In genomic region chr6:2866183-2866846, GRCh38 we compare ENCODE assay signal across 11 cellular contexts. TPM values are rescaled to one million over a fixed set of nuclear protein-coding genes. Genes with fewer than 3 reads are reported as not detected.
DNase-seq lines count a peak whose midpoint lies in the region; ATAC-seq and TF ChIP-seq lines count a peak whose summit lies in the region.
"Had no signal": no experiment of that assay in that cellular context is flagged by ENCODE, and none has a peak within 500 bp of the region (broad histone marks: within the 10 kb centered on the region; RNA-seq: fewer than 3 reads in every experiment).

No MANE protein-coding gene starts in this region.

- in situ Hi-C loops in transverse colon (cut with MboI; ENCODE audit: low pct_ligation_motif_present in 1 of 4, low pct_unique_long_range_greater_than_20kb in 1 of 4, low sequenced_read_pairs in 3 of 4): no loop called here

- no peaks in the 10 kb centered on the region for H3K9me3 Mint-ChIP-seq in natural killer cell treated with Interleukin-12 subunit alpha and Interleukin-12 subunit beta and Interleukin-15 and Interleukin-18, amount 100 ng/mL, for 72 hours

- ATAC-seq in GM21515 (IDR thresholded peaks at IDR 0.05; ENCODE audit: unreplicated experiment) (peak; percentile 43), HG03460 (IDR thresholded peaks at IDR 0.05; ENCODE audit: unreplicated experiment) (peak; percentile 42), HG03280 (IDR thresholded peaks at IDR 0.05; ENCODE audit: unreplicated experiment) (no peak)
- no peak for ATAC-seq in natural killer cell treated with Interleukin-12 subunit alpha and Interleukin-12 subunit beta and Interleukin-15 and Interleukin-18, amount 100 ng/mL, for 72 hours

- H3K9me3 ChIP-seq in transverse colon: no peaks in the 10 kb centered on the region
- H3K9me3 ChIP-seq: heart left ventricle had no signal

- no peaks in the 10 kb centered on the region for H3K36me3 ChIP-seq in transverse colon
- H3K36me3 ChIP-seq: heart left ventricle had no signal

- H3K4me3 ChIP-seq in GM12865 (ENCODE audit: low read depth, low read length) (peak overlapping the region; percentile 15; the same call in 1 of the 2 replicates), transverse colon (no peak overlapping the region)
- H3K4me3 ChIP-seq: SK-N-MC had no signal

- no peaks in the 10 kb centered on the region for H3K27me3 ChIP-seq in transverse colon
- H3K27me3 ChIP-seq: heart left ventricle had no signal

- peak overlapping the region in 1 of 2 donors; percentile 79 for H3K27ac Mint-ChIP-seq in natural killer cell treated with Interleukin-12 subunit alpha and Interleukin-12 subunit beta and Interleukin-15 and Interleukin-18, amount 100 ng/mL, for 72 hours

- TF ChIP-seq POLR2A in transverse colon (IDR thresholded peaks at IDR 0.05): no peak

- DNase-seq in GM12865 (ENCODE audit: low read depth): peak; percentile 73
- peak; percentile 58 for DNase-seq in kidney glomerular epithelial cell (lab: John Stamatoyannopoulos, UW)
- DNase-seq in natural killer cell treated with Interleukin-12 subunit alpha and Interleukin-12 subunit beta and Interleukin-15 and Interleukin-18, amount 100 ng/mL, for 72 hours (ENCODE audit: low spot score): no peak
- no peak for DNase-seq in transverse colon
- no peak for DNase-seq in COLO829 (ENCODE audit: low spot score)
- DNase-seq: DMS79, heart left ventricle had no signal

- TF ChIP-seq CTCF in GM12865 (IDR thresholded peaks at IDR 0.05; ENCODE audit: insufficient read depth, low read depth, low read length, missing control alignments) (no peak), transverse colon (IDR thresholded peaks at IDR 0.05) (no peak)

- TF ChIP-seq EP300 in transverse colon (IDR thresholded peaks at IDR 0.05; ENCODE audit: low read depth): no peak

- no peaks in the 10 kb centered on the region for H3K27me3 Mint-ChIP-seq in natural killer cell treated with Interleukin-12 subunit alpha and Interleukin-12 subunit beta and Interleukin-15 and Interleukin-18, amount 100 ng/mL, for 72 hours

- H3K4me1 ChIP-seq in transverse colon: peaks cover 0 to 15% (median 0%) of the 10 kb centered on the region in 4 donors

- H3K27ac ChIP-seq in transverse colon: no peak overlapping the region
- H3K27ac ChIP-seq: SK-N-MC had no signal

- H3K36me3 Mint-ChIP-seq in natural killer cell treated with Interleukin-12 subunit alpha and Interleukin-12 subunit beta and Interleukin-15 and Interleukin-18, amount 100 ng/mL, for 72 hours: peaks cover 2% of the 10 kb centered on the region

- H3K4me1 Mint-ChIP-seq in natural killer cell treated with Interleukin-12 subunit alpha and Interleukin-12 subunit beta and Interleukin-15 and Interleukin-18, amount 100 ng/mL, for 72 hours (ENCODE audit: low read depth in 2 of 2): peaks cover 30 to 48% of the 10 kb centered on the region in 2 donors

- 44 to 46% methylated on average over 7 to 8 of the region's 8 CpGs for WGBS in transverse colon (ENCODE audit: low coverage in 1 of 2), 2 donors

- H3K4me3 Mint-ChIP-seq in natural killer cell treated with Interleukin-12 subunit alpha and Interleukin-12 subunit beta and Interleukin-15 and Interleukin-18, amount 100 ng/mL, for 72 hours: no peak overlapping the region

- intact Hi-C loops in transverse colon (cut with DNase I; ENCODE audit: low total_unique reads): no loop called here

RNA-seq across cellular contexts. Expression of gene SERPINB1, which starts 24.7 kb away (rescaled TPM):
- 100 to 1,000 TPM; 103 to 275 TPM for total RNA-seq in natural killer cell treated with Interleukin-12 subunit alpha and Interleukin-12 subunit beta and Interleukin-15 and Interleukin-18, amount 100 ng/mL, for 72 hours
- 100 to 1,000 TPM in 2 of 4 donors, 10 to 100 TPM in 2; 22.3 to 140 (median 88.4) TPM for total RNA-seq in transverse colon

RNA-seq across cellular contexts. Expression of gene SERPINB9, which starts 36.8 kb away (rescaled TPM):
- 100 to 1,000 TPM in 1 of 2 donors, 10 to 100 TPM in 1; 59.0 to 159 TPM for total RNA-seq in natural killer cell treated with Interleukin-12 subunit alpha and Interleukin-12 subunit beta and Interleukin-15 and Interleukin-18, amount 100 ng/mL, for 72 hours
- total RNA-seq in transverse colon: 1 to 10 TPM; 1.4 to 8.7 (median 6.1) TPM

Comparison
In these comparisons a context has a peak if more than half of its experiments do, and no peak if none do; other contexts are left out.
1. DNase-seq: peak in GM12865 (single experiment) and kidney glomerular epithelial cell (single experiment); none in natural killer cell treated with Interleukin-12 subunit alpha and Interleukin-12 subunit beta and Interleukin-15 and Interleukin-18, amount 100 ng/mL, for 72 hours (single experiment), transverse colon (single experiment) and COLO829 (single experiment).
2. ATAC-seq: peak in GM21515 (single experiment) and HG03460 (single experiment); none in HG03280 (single experiment) and natural killer cell treated with Interleukin-12 subunit alpha and Interleukin-12 subunit beta and Interleukin-15 and Interleukin-18, amount 100 ng/mL, for 72 hours (0 of 2).
3. RNA of gene SERPINB9, which starts 36.8 kb away (total RNA-seq): 59.0 to 159 TPM in natural killer cell treated with Interleukin-12 subunit alpha and Interleukin-12 subunit beta and Interleukin-15 and Interleukin-18, amount 100 ng/mL, for 72 hours; 1.4 to 8.7 TPM in transverse colon; every median in the first group is over 4 times any median in the second.